12 cellular contexts compared by ENCODE assay signal in the genomic region with DNA sequence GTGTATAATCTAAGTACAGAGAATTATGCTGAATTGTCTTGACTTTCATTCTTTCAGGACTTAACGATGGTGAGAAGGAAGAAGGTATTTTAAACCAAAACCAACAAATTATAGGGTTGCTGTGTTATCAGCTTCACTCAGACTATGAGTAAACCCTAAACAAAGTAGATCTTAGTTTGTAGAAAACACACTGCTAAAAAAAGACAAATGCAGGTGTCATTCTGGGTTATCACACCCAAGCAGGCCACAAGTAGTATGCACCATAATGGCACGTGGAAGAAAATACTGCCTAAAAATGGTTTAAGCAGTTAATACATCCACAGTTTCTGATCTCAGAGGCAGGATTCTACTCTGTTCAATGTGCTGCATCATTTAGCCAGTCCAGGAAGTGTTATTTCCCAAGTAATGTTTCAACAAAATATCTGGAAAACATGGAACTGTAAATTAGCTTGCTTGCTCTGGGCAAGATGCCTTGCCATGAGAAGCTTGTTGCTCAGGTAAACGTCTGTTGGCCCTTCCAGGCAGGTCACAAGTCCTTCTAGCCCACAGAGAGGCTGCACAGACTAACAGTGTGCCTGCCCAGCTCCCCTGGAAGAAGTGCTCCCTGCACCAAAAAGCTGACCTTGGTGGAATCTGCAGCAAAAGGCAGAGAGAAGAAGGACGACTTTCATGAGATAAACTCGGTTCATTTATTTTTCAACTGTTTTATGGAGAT. TPM values are rescaled to one million over a fixed set of nuclear protein-coding genes. Genes with fewer than 3 reads are reported as not detected.
DNase-seq lines count a peak whose midpoint lies in the region; ATAC-seq, FAIRE-seq and TF ChIP-seq lines count a peak whose summit lies in the region.
"Had no signal": no experiment of that assay in that cellular context is flagged by ENCODE, and none has a peak within 500 bp of the region (broad histone marks: within the 10 kb centered on the region; RNA-seq: fewer than 3 reads in every experiment).

No MANE protein-coding gene starts in this region.

- POLR2A ChIA-PET in HepG2 (lab: Yijun Ruan, JAX) (no interaction called here), Caco-2 (lab: Charles Lee) (interaction anchor here (0.6 kb wide), 1 partner anchor 100 kb away, joined by 3 read pairs; no protein-coding TSS in a partner anchor)
- POLR2A ChIA-PET in activated CD8-positive, alpha-beta T cell treated with anti-CD3 and anti-CD28 coated beads, Interleukin-2, amount 10 ng/mL, durations not matched to agents 7 days and 5 days (lab: Charles Lee): interaction anchor here (0.9 kb wide), 1 partner anchor 101 kb away, joined by 3 read pairs; no protein-coding TSS in a partner anchor

- ATAC-seq in HepG2 (no peak), right lobe of liver (no peak), HG02885 (IDR thresholded peaks at IDR 0.05; ENCODE audit: poor library complexity, unreplicated experiment) (peak; percentile 41)
- no peak for ATAC-seq in activated CD8-positive, alpha-beta T cell treated with anti-CD3 and anti-CD28 coated beads, Interleukin-2, amount 10 ng/mL, durations not matched to agents 7 days and 5 days

- H3K4me1 ChIP-seq in HepG2 (ENCODE audit: insufficient read depth, low read length) (peaks cover 61% of the 10 kb centered on the region), right lobe of liver (peaks cover 0 to 36% (median 13%) of the 10 kb centered on the region in 4 donors), transverse colon (peaks cover 13 to 49% (median 19%) of the 10 kb centered on the region in 4 donors), Caco-2 (peaks cover 25% of the 10 kb centered on the region), tibial nerve (peaks cover 0 to 11% (median 3%) of the 10 kb centered on the region in 4 donors)

- H3K27me3 Mint-ChIP-seq in activated CD8-positive, alpha-beta T cell treated with anti-CD3 and anti-CD28 coated beads, Interleukin-2, amount 10 ng/mL, durations not matched to agents 7 days and 5 days (ENCODE audit: low read depth): no peaks in the 10 kb centered on the region
- no peaks in the 10 kb centered on the region for H3K27me3 Mint-ChIP-seq in Caco-2 (ENCODE audit: insufficient read depth, unreplicated experiment)

- H3K9me3 Mint-ChIP-seq in activated CD8-positive, alpha-beta T cell treated with anti-CD3 and anti-CD28 coated beads, Interleukin-2, amount 10 ng/mL, durations not matched to agents 7 days and 5 days (ENCODE audit: insufficient read depth): no peaks in the 10 kb centered on the region
- H3K9me3 Mint-ChIP-seq in Caco-2 (ENCODE audit: unreplicated experiment): no peaks in the 10 kb centered on the region
- H3K9me3 Mint-ChIP-seq: activated naive CD4-positive, alpha-beta T cell treated with anti-CD3 and anti-CD28 coated beads, Interleukin-2, amount 50 U/mL, for 72 hours had no signal

- 65% methylated on average over 5 of the region's 5 CpGs for WGBS in HepG2 (ENCODE audit: low lambda C conversion rate)
- WGBS in right lobe of liver (ENCODE audit: insufficient coverage, low coverage, low lambda C conversion rate, missing lambda C conversion rate): 59% methylated on average over 5 of the region's 5 CpGs
- WGBS in transverse colon (ENCODE audit: low coverage in 1 of 2), 2 donors: 52 to 70% methylated on average over 4 to 5 of the region's 5 CpGs
- WGBS in tibial nerve, 2 donors: 72 to 80% methylated on average over 5 of the region's 5 CpGs

- CTCF ChIA-PET in HepG2 (lab: Yijun Ruan, JAX; ENCODE audit: low intra/inter-chr PET ratio, low total read pairs) (no interaction called here), Caco-2 (lab: Charles Lee) (interaction anchor here (1.0 to 1.1 kb wide), 3 partner anchors 37 to 126 kb away, joined by 3 to 6 read pairs (median 3); a partner anchor contains a TSS)
- CTCF ChIA-PET in activated CD8-positive, alpha-beta T cell treated with anti-CD3 and anti-CD28 coated beads, Interleukin-2, amount 10 ng/mL, durations not matched to agents 7 days and 5 days (lab: Charles Lee): interaction anchor here (0.9 to 21.8 kb wide), 8 partner anchors 8 to 125 kb away, joined by 3 to 623 read pairs (median 6); a partner anchor contains a TSS

- TF ChIP-seq EP300 in HepG2 (IDR thresholded peaks at IDR 0.05; ENCODE audit: low read depth in 2 of 2, low read length in 2 of 2) (no peak), HepG2 (CRISPR knock-in tag; IDR thresholded peaks at IDR 0.05; ENCODE audit: borderline replicate concordance) (no peak), transverse colon (IDR thresholded peaks at IDR 0.05; ENCODE audit: low read depth) (no peak), tibial nerve (IDR thresholded peaks at IDR 0.05) (no peak)

- H3K9me3 ChIP-seq in HepG2 (ENCODE audit: low read length) (no peaks in the 10 kb centered on the region), right lobe of liver (no peaks in the 10 kb centered on the region), transverse colon (no peaks in the 10 kb centered on the region), Caco-2 (no peaks in the 10 kb centered on the region), tibial nerve (no peaks in the 10 kb centered on the region)

- peak overlapping the region; percentile 48 for H3K27ac ChIP-seq in HepG2 (ENCODE audit: extremely low read length, insufficient read depth, low read length)
- no peak overlapping the region for H3K27ac ChIP-seq in right lobe of liver
- H3K27ac ChIP-seq in transverse colon: peak overlapping the region; percentile 9 to 98 (median 65)
- no peak overlapping the region for H3K27ac ChIP-seq in tibial nerve

- H3K9ac ChIP-seq in HepG2 (ENCODE audit: insufficient read depth, low read depth, low read length): peak overlapping the region; percentile 12; the same call in 1 of the 2 replicates

- in situ Hi-C loops in HepG2 (cut with HindIII; ENCODE audit: extremely low pct_ligation_motif_present, low pct_unique_long_range_greater_than_20kb): loop anchor here (5.0 kb wide), 1 partner anchor 100 kb away; no protein-coding TSS in a partner anchor
- in situ Hi-C loops in transverse colon (cut with MboI; ENCODE audit: low pct_ligation_motif_present in 1 of 4, low pct_unique_long_range_greater_than_20kb in 1 of 4, low sequenced_read_pairs in 3 of 4): no loop called here

- no peaks in the 10 kb centered on the region for H3K27me3 ChIP-seq in HepG2 (ENCODE audit: control insufficient read depth in 1 of 2, insufficient read depth in 2 of 2, low read length in 2 of 2)
- H3K27me3 ChIP-seq in right lobe of liver: no peaks in the 10 kb centered on the region
- H3K27me3 ChIP-seq in transverse colon: no peaks in the 10 kb centered on the region
- H3K27me3 ChIP-seq in Caco-2 (replicated peaks; ENCODE audit: control insufficient read depth, insufficient read depth, low read length): no peaks in the 10 kb centered on the region
- no peaks in the 10 kb centered on the region for H3K27me3 ChIP-seq in tibial nerve

- peak overlapping the region; percentile 19 for H3K4me3 Mint-ChIP-seq in activated CD8-positive, alpha-beta T cell treated with anti-CD3 and anti-CD28 coated beads, Interleukin-2, amount 10 ng/mL, durations not matched to agents 7 days and 5 days
- H3K4me3 Mint-ChIP-seq in Caco-2 (ENCODE audit: unreplicated experiment): no peak overlapping the region

- no TSS peak for BruUV-seq in HepG2 (replicated peaks; lab: Mats Ljungman, UMichigan)
- no TSS peak for BruUV-seq in Caco-2 (replicated peaks; lab: Mats Ljungman, UMichigan)

- DNase-seq in HepG2 (ENCODE audit: low spot score) (no peak), right lobe of liver (no peak), transverse colon (no peak), Caco-2 (no peak), hippocampal formation (lab: John Stamatoyannopoulos, UW) (no peak), tibial nerve (ENCODE audit: low spot score in 2 of 2) (no peak)
- DNase-seq in activated CD8-positive, alpha-beta T cell treated with anti-CD3 and anti-CD28 coated beads, Interleukin-2, amount 10 ng/mL, durations not matched to agents 7 days and 5 days: no peak
- DNase-seq: AML-193; NCI-H1092; stimulated activated CD4-positive, alpha-beta T cell treated with anti-CD3 and anti-CD28 coated beads, Interleukin-4, amount 100 ng/mL, for 1 hour had no signal

- H3K4me2 ChIP-seq in HepG2 (ENCODE audit: low read depth, low read length): peak overlapping the region; percentile 24

- no peak for TF ChIP-seq CTCF in HepG2 (CRISPR knock-in tag; IDR thresholded peaks at IDR 0.05)
- no peak for TF ChIP-seq CTCF in right lobe of liver (IDR thresholded peaks at IDR 0.05)
- TF ChIP-seq CTCF in transverse colon (IDR thresholded peaks at IDR 0.05): no peak
- TF ChIP-seq CTCF in Caco-2 (IDR thresholded peaks at IDR 0.05; ENCODE audit: insufficient read depth in 1 of 2, low read depth in 1 of 2, low read length in 1 of 2, severe bottlenecking in 1 of 2, unreplicated experiment in 1 of 2): no peak
- TF ChIP-seq CTCF in tibial nerve (IDR thresholded peaks at IDR 0.05): no peak

- intact Hi-C loops in HepG2 (cut with micrococcal nuclease; ENCODE audit: unreplicated experiment) (loop anchor here (5.0 kb wide), 1 partner anchor 55 kb away; no protein-coding TSS in a partner anchor), right lobe of liver (cut with DNase I) (no loop called here), transverse colon (cut with DNase I; ENCODE audit: low total_unique reads) (no loop called here), Caco-2 (cut with micrococcal nuclease; ENCODE audit: unreplicated experiment) (loop anchor here (10.0 kb wide), 1 partner anchor 52 kb away; no protein-coding TSS in a partner anchor)

- TF ChIP-seq RAD21 in HepG2 (CRISPR knock-in tag; IDR thresholded peaks at IDR 0.05): no peak

- H3K4me1 Mint-ChIP-seq in activated CD8-positive, alpha-beta T cell treated with anti-CD3 and anti-CD28 coated beads, Interleukin-2, amount 10 ng/mL, durations not matched to agents 7 days and 5 days (ENCODE audit: low read depth): peaks cover 63% of the 10 kb centered on the region
- peaks cover 18% of the 10 kb centered on the region for H3K4me1 Mint-ChIP-seq in Caco-2 (ENCODE audit: low read depth, unreplicated experiment)

- no peak overlapping the region for H3K4me3 ChIP-seq in HepG2 (replicated peaks in 1 of 3; ENCODE audit: insufficient read depth in 1 of 3, low read depth in 2 of 3, low read length in 3 of 3)
- H3K4me3 ChIP-seq in right lobe of liver: no peak overlapping the region
- H3K4me3 ChIP-seq in transverse colon: no peak overlapping the region
- H3K4me3 ChIP-seq in Caco-2 (ENCODE audit: low read depth, low read length): no peak overlapping the region
- H3K4me3 ChIP-seq in tibial nerve: no peak overlapping the region

- TF ChIP-seq POLR2A in HepG2 (IDR thresholded peaks at IDR 0.05; ENCODE audit: insufficient read depth in 1 of 2, low read depth in 2 of 2, low read length in 2 of 2): no peak
- TF ChIP-seq POLR2A in right lobe of liver (IDR thresholded peaks at IDR 0.05): no peak
- no peak for TF ChIP-seq POLR2A in transverse colon (IDR thresholded peaks at IDR 0.05)
- TF ChIP-seq POLR2A in tibial nerve (IDR thresholded peaks at IDR 0.05): no peak

- no peak overlapping the region for H2AFZ ChIP-seq in HepG2 (ENCODE audit: low read length)

- peak; percentile 49 for FAIRE-seq in HepG2 (lab: Jason Lieb, UNC)

- peaks cover 14% of the 10 kb centered on the region for H3K36me3 Mint-ChIP-seq in activated CD8-positive, alpha-beta T cell treated with anti-CD3 and anti-CD28 coated beads, Interleukin-2, amount 10 ng/mL, durations not matched to agents 7 days and 5 days (ENCODE audit: low read depth)
- peaks cover 7% of the 10 kb centered on the region for H3K36me3 Mint-ChIP-seq in Caco-2 (ENCODE audit: insufficient read depth, unreplicated experiment)

- H4K20me1 ChIP-seq in HepG2 (ENCODE audit: insufficient read depth, low read length): no peaks in the 10 kb centered on the region

- H3K79me2 ChIP-seq in HepG2 (ENCODE audit: insufficient read depth, low read length): peaks cover 59% of the 10 kb centered on the region

- no peaks in the 10 kb centered on the region for H3K36me3 ChIP-seq in HepG2 (replicated peaks in 1 of 2; ENCODE audit: control insufficient read depth in 1 of 2, insufficient read depth in 2 of 2, low read length in 2 of 2)
- H3K36me3 ChIP-seq in right lobe of liver: no peaks in the 10 kb centered on the region
- H3K36me3 ChIP-seq in transverse colon: no peaks in the 10 kb centered on the region
- no peaks in the 10 kb centered on the region for H3K36me3 ChIP-seq in Caco-2 (ENCODE audit: control insufficient read depth, insufficient read depth, low read length)
- no peaks in the 10 kb centered on the region for H3K36me3 ChIP-seq in tibial nerve

- peak overlapping the region; percentile 17 for H3K27ac Mint-ChIP-seq in activated CD8-positive, alpha-beta T cell treated with anti-CD3 and anti-CD28 coated beads, Interleukin-2, amount 10 ng/mL, durations not matched to agents 7 days and 5 days
- H3K27ac Mint-ChIP-seq in Caco-2 (ENCODE audit: unreplicated experiment): no peak overlapping the region

RNA-seq across cellular contexts. Expression of a gene that starts 4.1 kb away (rescaled TPM):
- total RNA-seq in HepG2 (2016; rRNA removed; fragmentation: Illumina TruSeq; extraction: Trizol) (7.7 and 8.4 TPM in 2 replicates), right lobe of liver (10 to 100 TPM; 10.8 to 25.3 (median 15.1) TPM), transverse colon (10 to 100 TPM in 2 of 4 donors, 1 to 10 TPM in 2; 6.0 to 17.9 (median 11.2) TPM), Caco-2 (2022) (2.3 and 3.0 TPM in 2 replicates), tibial nerve (1 to 10 TPM; 3.1 to 6.9 (median 4.7) TPM)
- total RNA-seq in HepG2 (2016; cell fraction: cytosol; rRNA removed; fragmentation: Illumina TruSeq; extraction: Trizol; ENCODE audit: low read depth): 1.2 and 1.3 TPM in 2 replicates
- 7.4 and 8.9 TPM in 2 replicates for total RNA-seq in HepG2 (2016; cell fraction: insoluble cytoplasmic fraction; rRNA removed; fragmentation: Illumina TruSeq; extraction: Trizol)
- total RNA-seq in HepG2 (2016; cell fraction: membrane; rRNA removed; fragmentation: Illumina TruSeq; extraction: Trizol): 4.5 and 4.8 TPM in 2 replicates
- 8.6 and 11.1 TPM in 2 replicates for total RNA-seq in HepG2 (2016; cell fraction: nucleus; rRNA removed; fragmentation: Illumina TruSeq; extraction: Trizol)
- 7.0 and 8.4 TPM in 2 replicates for polyA plus RNA-seq in HepG2 (2011; rRNA removed)
- polyA plus RNA-seq in HepG2 (2011; cell fraction: cytosol; rRNA removed): 3.4 and 7.4 TPM in 2 replicates
- polyA plus RNA-seq in HepG2 (2011; cell fraction: nucleus; rRNA removed): 1.1 and 2.3 TPM in 2 replicates
- 17.3 and 18.3 TPM in 2 replicates for polyA plus RNA-seq in HepG2 (2012)
- polyA plus RNA-seq in HepG2 (2016; cell fraction: cytosol; fragmentation: Illumina TruSeq; extraction: Trizol; ENCODE audit: low read depth): 1.4 and 1.6 TPM in 2 replicates
- 11.5 and 12.4 TPM in 2 replicates for polyA plus RNA-seq in HepG2 (2016; cell fraction: insoluble cytoplasmic fraction; fragmentation: Illumina TruSeq; extraction: Trizol; ENCODE audit: low read depth)
- polyA plus RNA-seq in HepG2 (2016; cell fraction: membrane; fragmentation: Illumina TruSeq; extraction: Trizol; ENCODE audit: low read depth): 4.5 and 4.8 TPM in 2 replicates
- polyA plus RNA-seq in HepG2 (2016; cell fraction: nucleus; fragmentation: Illumina TruSeq; extraction: Trizol; ENCODE audit: insufficient read depth, low read depth): 13.7 and 15.3 TPM in 2 replicates
- polyA minus RNA-seq in HepG2 (2011; rRNA and poly(A)+ RNA removed; ENCODE audit: low replicate concordance): 0.37 and 2.1 TPM in 2 replicates
- polyA minus RNA-seq in HepG2 (2011; cell fraction: cytosol; rRNA and poly(A)+ RNA removed): 6.2 and 6.6 TPM in 2 replicates
- polyA minus RNA-seq in HepG2 (2011; cell fraction: nucleus; rRNA and poly(A)+ RNA removed): 4.6 and 6.7 TPM in 2 replicates
- total RNA-seq in activated CD8-positive, alpha-beta T cell treated with anti-CD3 and anti-CD28 coated beads, Interleukin-2, amount 10 ng/mL, durations not matched to agents 7 days and 5 days: 10 to 100 TPM; 13.1 to 14.4 TPM

Comparison
In these comparisons a context has a peak if more than half of its experiments do, and no peak if none do; other contexts are left out.
1. H3K27ac ChIP-seq: peak in HepG2 (single experiment) and transverse colon (4 of 4); none in right lobe of liver (0 of 3) and tibial nerve (0 of 4).
2. intact Hi-C loops: an anchor here in HepG2 (5.0 kb wide) and Caco-2 (10.0 kb wide); none called in right lobe of liver and transverse colon.